In the genomic region with DNA sequence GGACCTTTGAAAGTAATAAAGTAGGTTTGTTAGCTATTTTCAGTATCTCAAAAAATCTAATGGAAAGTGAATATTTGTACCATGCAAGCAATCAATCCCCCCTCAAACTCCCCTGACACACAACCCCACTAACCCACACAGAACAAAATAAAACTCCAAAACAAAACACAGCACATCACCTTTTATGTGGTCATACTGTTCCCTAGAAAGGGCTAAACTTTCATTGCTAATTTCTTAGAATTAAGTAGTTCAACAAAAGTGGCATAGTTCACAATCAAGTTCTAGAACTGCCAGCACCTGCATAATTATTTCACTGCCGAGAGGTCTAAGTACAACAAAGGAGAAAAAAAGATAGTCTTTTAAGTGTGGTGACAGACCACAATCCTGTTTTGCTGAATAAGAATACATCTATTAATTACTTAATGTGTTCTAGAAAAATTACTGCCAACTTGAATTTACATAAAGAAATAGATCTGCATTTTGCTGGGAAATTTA, we compare ENCODE assay signal across 14 cellular contexts. TPM values are rescaled to one million over a fixed set of nuclear protein-coding genes. Genes with fewer than 3 reads are reported as not detected.
A peak's percentile ranks its signal among the peaks of the same experiment; 100 is the strongest.
DNase-seq lines count a peak whose midpoint lies in the region; ATAC-seq, FAIRE-seq and TF ChIP-seq lines count a peak whose summit lies in the region.
"Had no signal": no experiment of that assay in that cellular context is flagged by ENCODE, and none has a peak within 500 bp of the region (broad histone marks: within the 10 kb centered on the region; RNA-seq: fewer than 3 reads in every experiment).

No MANE protein-coding gene starts in this region.

- FAIRE-seq in kidney (lab: Jason Lieb, UNC) = peak; percentile 71

- H3K27ac ChIP-seq in CD4-positive, CD25-positive, alpha-beta regulatory T cell (ENCODE audit: insufficient read depth, low read length, poor library complexity, severe bottlenecking) = no peak overlapping the region
- no peak overlapping the region for H3K27ac ChIP-seq in CD8-positive, alpha-beta T cell (ENCODE audit: low read depth, low read length)
- no peak overlapping the region for H3K27ac ChIP-seq in kidney (ENCODE audit: low read depth in 2 of 2, low read length in 2 of 2)
- H3K27ac ChIP-seq: BLaER1, HL-60 had no signal

- peaks cover 0 to under 1% (median 0%) of the 10 kb centered on the region in 7 donors for H3K9me3 Mint-ChIP-seq in CD4-positive, CD25-positive, alpha-beta regulatory T cell
- no peaks in the 10 kb centered on the region for H3K9me3 Mint-ChIP-seq in CD8-positive, alpha-beta T cell
- no peaks in the 10 kb centered on the region for H3K9me3 Mint-ChIP-seq in HFFc6
- no peaks in the 10 kb centered on the region for H3K9me3 Mint-ChIP-seq in glutamatergic neuron (ENCODE audit: unreplicated experiment)
- H3K9me3 Mint-ChIP-seq: H9 had no signal

- intact Hi-C loops in CD8-positive, alpha-beta T cell (cut with DNase I, micrococcal nuclease) = no loop called here
- intact Hi-C loops in kidney (cut with DNase I) = no loop called here

- H3K9ac ChIP-seq in kidney (ENCODE audit: low read length in 2 of 2) = no peak overlapping the region
- H3K9ac ChIP-seq: BLaER1 had no signal

- peak; percentile 53 to 68 for ATAC-seq in CD4-positive, CD25-positive, alpha-beta regulatory T cell (ENCODE audit: low read depth in 2 of 2)
- no peak for ATAC-seq in CD8-positive, alpha-beta T cell
- ATAC-seq in HG03469 (IDR thresholded peaks at IDR 0.05; ENCODE audit: unreplicated experiment) = no peak
- no peak for ATAC-seq in GM18511 (IDR thresholded peaks at IDR 0.05; ENCODE audit: unreplicated experiment)

- no peak overlapping the region for H3K4me3 Mint-ChIP-seq in CD4-positive, CD25-positive, alpha-beta regulatory T cell
- peak overlapping the region; percentile 18 for H3K4me3 Mint-ChIP-seq in CD8-positive, alpha-beta T cell
- H3K4me3 Mint-ChIP-seq in HFFc6 = no peak overlapping the region
- no peak overlapping the region for H3K4me3 Mint-ChIP-seq in glutamatergic neuron (ENCODE audit: unreplicated experiment)
- H3K4me3 Mint-ChIP-seq: H9 had no signal

- peaks cover 3% of the 10 kb centered on the region for H3K36me3 Mint-ChIP-seq in CD4-positive, CD25-positive, alpha-beta regulatory T cell
- peaks cover 8% of the 10 kb centered on the region for H3K36me3 Mint-ChIP-seq in CD8-positive, alpha-beta T cell
- no peaks in the 10 kb centered on the region for H3K36me3 Mint-ChIP-seq in HFFc6 (ENCODE audit: low read depth)
- H3K36me3 Mint-ChIP-seq in glutamatergic neuron (ENCODE audit: unreplicated experiment) = no peaks in the 10 kb centered on the region

- peak in 1 of 3 donors; percentile 53 for DNase-seq in CD4-positive, CD25-positive, alpha-beta regulatory T cell
- no peak for DNase-seq in CD8-positive, alpha-beta T cell
- DNase-seq in HFFc6 = no peak
- DNase-seq in kidney = no peak
- no peak for DNase-seq in glutamatergic neuron
- DNase-seq: AML-193, Caco-2, DMS53, GOT3, H9 had no signal

- POLR2A ChIA-PET in CD8-positive, alpha-beta T cell (lab: Charles Lee) = no interaction called here

- TF ChIP-seq CTCF in CD8-positive, alpha-beta T cell (IDR thresholded peaks at IDR 0.05) = no peak
- no peak for TF ChIP-seq CTCF in HFFc6 (IDR thresholded peaks at IDR 0.05)
- TF ChIP-seq CTCF in kidney (IDR thresholded peaks at IDR 0.05; ENCODE audit: borderline replicate concordance, extremely low read depth, insufficient read depth) = no peak
- TF ChIP-seq CTCF in glutamatergic neuron (IDR thresholded peaks at IDR 0.05; ENCODE audit: partially characterized antibody, unreplicated experiment) = no peak

- H3K4me1 ChIP-seq in CD4-positive, CD25-positive, alpha-beta regulatory T cell (ENCODE audit: control insufficient read depth, insufficient read depth, low read length, poor library complexity, severe bottlenecking) = peaks cover 7% of the 10 kb centered on the region
- H3K4me1 ChIP-seq in CD8-positive, alpha-beta T cell (ENCODE audit: insufficient read depth, low read length) = peaks cover 4% of the 10 kb centered on the region
- peaks cover 0 to 4% of the 10 kb centered on the region in 2 donors for H3K4me1 ChIP-seq in kidney (ENCODE audit: control insufficient read depth in 1 of 2, insufficient read depth in 1 of 2, low read depth in 1 of 2, low read length in 2 of 2)
- H3K4me1 ChIP-seq: BLaER1, Caco-2 had no signal

- no peaks in the 10 kb centered on the region for H3K36me3 ChIP-seq in CD4-positive, CD25-positive, alpha-beta regulatory T cell (ENCODE audit: control insufficient read depth, insufficient read depth, low read length)
- H3K36me3 ChIP-seq in CD8-positive, alpha-beta T cell (ENCODE audit: insufficient read depth, low read length) = no peaks in the 10 kb centered on the region
- H3K36me3 ChIP-seq in kidney (ENCODE audit: control insufficient read depth in 1 of 2, insufficient read depth in 2 of 2, low read length in 2 of 2) = no peaks in the 10 kb centered on the region
- H3K36me3 ChIP-seq: BLaER1 had no signal

- CTCF ChIA-PET in CD8-positive, alpha-beta T cell (lab: Charles Lee) = interaction anchor here (0.7 kb wide), 1 partner anchor 58 kb away, joined by 3 read pairs; no protein-coding TSS in a partner anchor

- no peaks in the 10 kb centered on the region for H3K9me3 ChIP-seq in CD4-positive, CD25-positive, alpha-beta regulatory T cell (ENCODE audit: control insufficient read depth in 2 of 2, low read length in 2 of 2)
- H3K9me3 ChIP-seq in CD8-positive, alpha-beta T cell (ENCODE audit: low read length) = no peaks in the 10 kb centered on the region
- H3K9me3 ChIP-seq in kidney (ENCODE audit: control insufficient read depth in 1 of 2, low read length in 2 of 2) = no peaks in the 10 kb centered on the region
- H3K9me3 ChIP-seq: BLaER1, Caco-2 had no signal

- H3K27me3 ChIP-seq in CD4-positive, CD25-positive, alpha-beta regulatory T cell (ENCODE audit: control insufficient read depth, insufficient read depth, low read length) = no peaks in the 10 kb centered on the region
- H3K27me3 ChIP-seq in CD8-positive, alpha-beta T cell (ENCODE audit: insufficient read depth, low read length) = no peaks in the 10 kb centered on the region

- H3K27ac Mint-ChIP-seq in CD4-positive, CD25-positive, alpha-beta regulatory T cell = no peak overlapping the region
- H3K27ac Mint-ChIP-seq in CD8-positive, alpha-beta T cell = no peak overlapping the region
- H3K27ac Mint-ChIP-seq in HFFc6 (peak overlapping the region; percentile 48), glutamatergic neuron (ENCODE audit: unreplicated experiment) (no peak overlapping the region)

- peak overlapping the region; percentile 26 for H3K4me3 ChIP-seq in CD4-positive, CD25-positive, alpha-beta regulatory T cell (ENCODE audit: low read depth, low read length)
- H3K4me3 ChIP-seq in CD8-positive, alpha-beta T cell (ENCODE audit: low read depth, low read length) = no peak overlapping the region
- no peak overlapping the region for H3K4me3 ChIP-seq in kidney (ENCODE audit: low read length in 2 of 2)
- H3K4me3 ChIP-seq: BLaER1 had no signal

- no peaks in the 10 kb centered on the region for H3K27me3 Mint-ChIP-seq in CD4-positive, CD25-positive, alpha-beta regulatory T cell
- no peaks in the 10 kb centered on the region for H3K27me3 Mint-ChIP-seq in CD8-positive, alpha-beta T cell (ENCODE audit: low read depth)
- H3K27me3 Mint-ChIP-seq in HFFc6 (ENCODE audit: insufficient read depth) (no peaks in the 10 kb centered on the region), glutamatergic neuron (ENCODE audit: unreplicated experiment) (no peaks in the 10 kb centered on the region)

- H3K4me1 Mint-ChIP-seq in CD4-positive, CD25-positive, alpha-beta regulatory T cell = peaks cover 14 to 42% (median 18%) of the 10 kb centered on the region in 4 donors
- H3K4me1 Mint-ChIP-seq in CD8-positive, alpha-beta T cell (ENCODE audit: low read depth) = peaks cover 24% of the 10 kb centered on the region
- peaks cover 23% of the 10 kb centered on the region for H3K4me1 Mint-ChIP-seq in HFFc6 (ENCODE audit: low read depth)
- H3K4me1 Mint-ChIP-seq in glutamatergic neuron (ENCODE audit: low read depth, unreplicated experiment) = peaks cover 8% of the 10 kb centered on the region

RNA-seq across cellular contexts. Expression of a gene that starts 58.8 kb away (rescaled TPM):
- 23.1 TPM for total RNA-seq in CD4-positive, CD25-positive, alpha-beta regulatory T cell
- polyA plus RNA-seq in CD4-positive, CD25-positive, alpha-beta regulatory T cell = 10 to 100 TPM; 11.0 to 16.1 (median 15.3) TPM
- 1 to 10 TPM; 5.1 to 6.5 TPM for total RNA-seq in CD8-positive, alpha-beta T cell
- total RNA-seq in HFFc6 (2021; fragmentation: NEBNext Ultra II Directional; extraction: Animal tissue kit (Norgen Biotek cat#: 25700)) = 10 to 100 TPM; 10.1 to 13.4 (median 11.7) TPM
- total RNA-seq in kidney (11.0 TPM), glutamatergic neuron (ENCODE audit: unreplicated experiment) (2.3 TPM)
- polyA plus RNA-seq in kidney (ENCODE audit: insufficient read depth, low read depth, low replicate concordance) = 4.4 TPM

Comparison
In these comparisons a context has a peak if more than half of its experiments do, and no peak if none do; other contexts are left out.
1. ATAC-seq: peak in CD4-positive, CD25-positive, alpha-beta regulatory T cell (2 of 2); none in CD8-positive, alpha-beta T cell (single experiment), HG03469 (single experiment) and GM18511 (single experiment).